ENCODE assay signal across 8 cellular contexts in genomic region chr1:8374812-8375211, GRCh38. TPM values are rescaled to one million over a fixed set of nuclear protein-coding genes. Genes with fewer than 3 reads are reported as not detected.
DNase-seq lines count a peak whose midpoint lies in the region; ATAC-seq and TF ChIP-seq lines count a peak whose summit lies in the region.

No MANE protein-coding gene starts in this region.

- no peak for DNase-seq in AG04450 (ENCODE audit: low read depth, low spot score)
- DNase-seq in GM12864 (ENCODE audit: low read depth) = no peak
- peak; percentile 70 for DNase-seq in SK-MEL-5 (ENCODE audit: low read depth, low spot score)
- no peak for DNase-seq in COR-L47 (lab: John Stamatoyannopoulos, UW)

- no peaks in the 10 kb centered on the region for H3K9me3 ChIP-seq in AG04450 (ENCODE audit: control insufficient read depth, insufficient read depth, low read length)

- in situ Hi-C loops in SK-MEL-5 (cut with HindIII; ENCODE audit: low pct_unique_long_range_greater_than_20kb, low sequenced_read_pairs) = no loop called here

- POLR2A ChIA-PET in AG04450 (lab: Yijun Ruan, JAX) = no interaction called here

- H3K4me3 ChIP-seq in AG04450 (ENCODE audit: low read depth, low read length) (no peak overlapping the region), GM12864 (ENCODE audit: low read depth, low read length) (no peak overlapping the region), skin epidermis (no peak overlapping the region)

- H3K27me3 ChIP-seq in AG04450 (ENCODE audit: control insufficient read depth, insufficient read depth, low read length) = no peaks in the 10 kb centered on the region

- CTCF ChIA-PET in AG04450 (lab: Charles Lee) = interaction anchor here (1.6 kb wide), 1 partner anchor 399 kb away, joined by 5 read pairs; no protein-coding TSS in a partner anchor

- TF ChIP-seq CTCF in AG04450 (IDR thresholded peaks at IDR 0.05; ENCODE audit: low read depth, low read length) (peak; percentile 50), GM12864 (IDR thresholded peaks at IDR 0.05; ENCODE audit: low read depth, low read length, missing control alignments) (peak; percentile 37)

- ATAC-seq in esophagus mucosa (peak; percentile 44), HG02588 (IDR thresholded peaks at IDR 0.05; ENCODE audit: unreplicated experiment) (no peak), HG03342 (IDR thresholded peaks at IDR 0.05; ENCODE audit: unreplicated experiment) (no peak)

- peak overlapping the region; percentile 91 for H3K27ac ChIP-seq in AG04450 (ENCODE audit: low read depth, low read length)
- H3K27ac ChIP-seq in skin epidermis = peak overlapping the region in 11 of 21 experiments; percentile 30 to 83 (median 65)

RNA-seq across cellular contexts. Expression of gene SLC45A1, which starts 56.9 kb away (rescaled TPM):
- polyA plus RNA-seq in AG04450 (2011; rRNA removed) = 1.5 and 2.4 TPM in 2 replicates
- 1.7 and 2.0 TPM in 2 replicates for polyA minus RNA-seq in AG04450 (2011; rRNA and poly(A)+ RNA removed)
- total RNA-seq in SK-MEL-5 (2014; rRNA removed; shearing (Covaris generic)) = not detected in 2 replicates
- polyA plus RNA-seq in SK-MEL-5 (2015; cell fraction: cytosol; rRNA removed) = not detected in 2 replicates
- not detected in 2 replicates for polyA plus RNA-seq in SK-MEL-5 (2015; cell fraction: nucleus; rRNA removed)
- total RNA-seq in esophagus mucosa = 0.20 TPM
